9 cellular contexts compared by ENCODE assay signal in genomic region chrX:10833299-10834169, GRCh38.
DNase-seq lines count a peak whose midpoint lies in the region; ATAC-seq and TF ChIP-seq lines count a peak whose summit lies in the region.
"Had no signal": no experiment of that assay in that cellular context is flagged by ENCODE, and none has a peak within 500 bp of the region (broad histone marks: within the 10 kb centered on the region; RNA-seq: fewer than 3 reads in every experiment).

No MANE protein-coding gene starts in this region.

- H3K9me3 Mint-ChIP-seq in mesothelial cell of epicardium = peaks cover 24% of the 10 kb centered on the region

- ATAC-seq in GM21576 (IDR thresholded peaks at IDR 0.05; ENCODE audit: unreplicated experiment) = no peak

- H3K27ac Mint-ChIP-seq in mesothelial cell of epicardium = peak overlapping the region; percentile 80

- no peaks in the 10 kb centered on the region for H3K27me3 Mint-ChIP-seq in mesothelial cell of epicardium (ENCODE audit: low read depth)

- peaks cover 24% of the 10 kb centered on the region for H3K4me1 Mint-ChIP-seq in mesothelial cell of epicardium

- POLR2A ChIA-PET in AG04449 (lab: Yijun Ruan, JAX) = no interaction called here

- CTCF ChIA-PET in AG04449 (lab: Yijun Ruan, JAX) = no interaction called here

- no peaks in the 10 kb centered on the region for H3K36me3 Mint-ChIP-seq in mesothelial cell of epicardium

- H3K4me3 ChIP-seq in AG04449 (ENCODE audit: low read depth, low read length) (peak overlapping the region; percentile 29), epithelial cell of proximal tubule (ENCODE audit: low read depth, low read length) (peak overlapping the region; percentile 43)
- H3K4me3 ChIP-seq: HAP-1 had no signal

- DNase-seq in AG04449 (ENCODE audit: low read depth, low spot score) (no peak), NCI-H460 (ENCODE audit: extremely low read depth, low read depth) (peak; percentile 38), epithelial cell of proximal tubule (ENCODE audit: low read depth) (no peak), mesothelial cell of epicardium (ENCODE audit: low spot score in 2 of 2, unreplicated experiment in 2 of 2) (peak; percentile 18 to 39), AG08396 (ENCODE audit: low spot score) (no peak), HK-2 (ENCODE audit: unreplicated experiment) (no peak)
- DNase-seq in central memory CD4-positive, alpha-beta T cell = no peak

- TF ChIP-seq CTCF in AG04449 (IDR thresholded peaks at IDR 0.05; ENCODE audit: insufficient read depth, low read length, missing control alignments) = no peak
- no peak for TF ChIP-seq CTCF in epithelial cell of proximal tubule (conservative IDR thresholded peaks at IDR 0.05; ENCODE audit: low read depth, low read length)
- no peak for TF ChIP-seq CTCF in mesothelial cell of epicardium (IDR thresholded peaks at IDR 0.05; ENCODE audit: unreplicated experiment)

- peak overlapping the region; percentile 69 for H3K4me3 Mint-ChIP-seq in mesothelial cell of epicardium

Comparison
In these comparisons a context has a peak if more than half of its experiments do, and no peak if none do; other contexts are left out.
1. DNase-seq: peak in NCI-H460 (single experiment) and mesothelial cell of epicardium (2 of 2); none in AG04449 (single experiment), epithelial cell of proximal tubule (single experiment), central memory CD4-positive, alpha-beta T cell (single experiment), AG08396 (single experiment) and HK-2 (single experiment).